Comparison of ENCODE assay signal across 8 cellular contexts in the genomic region with DNA sequence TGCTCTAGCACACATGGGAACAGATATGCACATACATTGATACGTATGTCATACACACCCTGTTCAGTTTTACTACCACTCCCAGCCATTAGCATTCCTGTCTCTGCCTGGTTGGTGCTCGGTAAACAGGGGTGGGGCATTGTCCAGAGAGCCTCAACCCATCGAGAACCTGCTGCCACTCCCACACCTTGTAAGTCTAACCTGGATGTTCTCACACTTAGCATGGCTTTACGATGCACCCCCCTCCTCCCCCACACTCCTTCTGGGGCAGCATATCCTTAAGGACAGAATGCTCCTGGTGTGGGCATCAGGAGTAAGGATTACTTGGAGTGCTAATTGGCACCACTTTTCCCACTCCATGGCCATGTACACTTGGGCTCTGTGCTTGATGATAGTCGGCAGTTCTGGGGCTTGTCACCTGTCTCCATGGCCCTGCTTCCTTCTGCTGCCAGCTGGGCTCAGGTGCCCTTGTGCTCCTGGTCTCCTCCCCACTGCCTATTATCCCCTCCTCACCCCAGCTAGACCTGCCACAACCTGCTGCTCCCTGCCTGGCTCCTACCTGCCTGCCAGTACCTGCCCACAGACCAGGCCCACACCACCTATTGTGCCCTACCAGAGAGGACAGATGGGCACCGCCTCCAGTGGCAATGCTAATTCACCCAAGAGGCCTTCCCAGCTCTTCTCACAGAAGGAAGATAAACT. TPM values are rescaled to one million over a fixed set of nuclear protein-coding genes. Genes with fewer than 3 reads are reported as not detected.
DNase-seq lines count a peak whose midpoint lies in the region; ATAC-seq and TF ChIP-seq lines count a peak whose summit lies in the region.

No MANE protein-coding gene starts in this region.

- no peaks in the 10 kb centered on the region for H3K9me3 Mint-ChIP-seq in endothelial cell (ENCODE audit: unreplicated experiment)

- TF ChIP-seq CTCF in endothelial cell (IDR thresholded peaks at IDR 0.05; ENCODE audit: unreplicated experiment), result no peak

- peak overlapping the region; percentile 25 for H3K4me3 ChIP-seq in skeletal muscle cell (ENCODE audit: low read depth, low read length)

- H3K4me3 Mint-ChIP-seq in endothelial cell (ENCODE audit: unreplicated experiment), result peak overlapping the region; percentile 73

- DNase-seq in DMS53 (lab: John Stamatoyannopoulos, UW) (peak; percentile 57), DMS53 treated with DMSO at 0.1 percent for 48 hours (lab: John Stamatoyannopoulos, UW; ENCODE audit: unreplicated experiment) (no peak), NCI-H69 (lab: John Stamatoyannopoulos, UW) (peak; percentile 82), endothelial cell (ENCODE audit: low spot score) (no peak), skeletal muscle cell (ENCODE audit: low read depth) (no peak)

- H3K36me3 Mint-ChIP-seq in endothelial cell (ENCODE audit: low read depth, unreplicated experiment), result peaks cover 33% of the 10 kb centered on the region

- peaks cover 10% of the 10 kb centered on the region for H3K4me1 Mint-ChIP-seq in endothelial cell (ENCODE audit: unreplicated experiment)

- peaks cover 6% of the 10 kb centered on the region for H3K27me3 Mint-ChIP-seq in endothelial cell (ENCODE audit: unreplicated experiment)

- no peak for ATAC-seq in HG02571 (IDR thresholded peaks at IDR 0.05; ENCODE audit: unreplicated experiment)
- ATAC-seq in GM21381 (IDR thresholded peaks at IDR 0.05; ENCODE audit: unreplicated experiment), result no peak
- ATAC-seq in HG03025 (IDR thresholded peaks at IDR 0.05; ENCODE audit: low FRiP score, unreplicated experiment), result no peak

- no peak overlapping the region for H3K27ac Mint-ChIP-seq in endothelial cell (ENCODE audit: unreplicated experiment)

RNA-seq across cellular contexts. Expression of gene RAPGEFL1, which starts 0.7 kb away (rescaled TPM):
- total RNA-seq in endothelial cell (ENCODE audit: unreplicated experiment), result 18.3 TPM

RNA-seq across cellular contexts. Expression of gene CASC3, which starts 36.2 kb away (rescaled TPM):
- 96.4 TPM for total RNA-seq in endothelial cell (ENCODE audit: unreplicated experiment)

RNA-seq across cellular contexts. Expression of gene WIPF2, which starts 42.5 kb away (rescaled TPM):
- total RNA-seq in endothelial cell (ENCODE audit: unreplicated experiment), result 32.2 TPM

RNA-seq across cellular contexts. Expression of gene MSL1, which starts 54.8 kb away (rescaled TPM):
- 96.2 TPM for total RNA-seq in endothelial cell (ENCODE audit: unreplicated experiment)

Comparison
In these comparisons a context has a peak if more than half of its experiments do, and no peak if none do; other contexts are left out.
1. DNase-seq: peak in DMS53 (single experiment) and NCI-H69 (single experiment); none in DMS53 treated with DMSO at 0.1 percent for 48 hours (single experiment), endothelial cell (single experiment) and skeletal muscle cell (single experiment).